13 cellular contexts compared by ENCODE assay signal in genomic region chr17:57461082-57461481, GRCh38.
DNase-seq lines count a peak whose midpoint lies in the region; ATAC-seq and TF ChIP-seq lines count a peak whose summit lies in the region.
"Had no signal": no experiment of that assay in that cellular context is flagged by ENCODE, and none has a peak within 500 bp of the region (broad histone marks: within the 10 kb centered on the region; RNA-seq: fewer than 3 reads in every experiment).

No MANE protein-coding gene starts in this region.

- peaks cover 54% of the 10 kb centered on the region for H3K4me1 Mint-ChIP-seq in central memory CD8-positive, alpha-beta T cell
- peaks cover 29% of the 10 kb centered on the region for H3K4me1 Mint-ChIP-seq in chondrocyte (ENCODE audit: low read depth)
- H3K4me1 Mint-ChIP-seq in CD8-positive, alpha-beta T cell (ENCODE audit: low read depth), result peaks cover 53% of the 10 kb centered on the region

- no peaks in the 10 kb centered on the region for H3K9me3 ChIP-seq in OCI-LY3 (ENCODE audit: insufficient read depth, low read length)
- H3K9me3 ChIP-seq in right atrium auricular region, result no peaks in the 10 kb centered on the region
- no peaks in the 10 kb centered on the region for H3K9me3 ChIP-seq in CD8-positive, alpha-beta T cell (ENCODE audit: low read length)

- H3K27me3 ChIP-seq in OCI-LY3 (ENCODE audit: low read depth, low read length) (no peaks in the 10 kb centered on the region), right atrium auricular region (no peaks in the 10 kb centered on the region)
- H3K27me3 ChIP-seq in CD8-positive, alpha-beta T cell (ENCODE audit: insufficient read depth, low read length), result no peaks in the 10 kb centered on the region

- no peaks in the 10 kb centered on the region for H3K27me3 Mint-ChIP-seq in central memory CD8-positive, alpha-beta T cell
- no peaks in the 10 kb centered on the region for H3K27me3 Mint-ChIP-seq in chondrocyte (ENCODE audit: low read depth)
- no peaks in the 10 kb centered on the region for H3K27me3 Mint-ChIP-seq in CD8-positive, alpha-beta T cell (ENCODE audit: low read depth)

- H3K4me2 ChIP-seq in OCI-LY3 (ENCODE audit: low read length), result peak overlapping the region; percentile 39

- POLR2A ChIA-PET in CD8-positive, alpha-beta T cell (lab: Charles Lee), result no interaction called here

- ATAC-seq in central memory CD8-positive, alpha-beta T cell (replicated peaks; ENCODE audit: extremely low read depth, poor library complexity, severe bottlenecking), result no peak
- no peak for ATAC-seq in CD8-positive, alpha-beta T cell

- no peaks in the 10 kb centered on the region for H3K36me3 Mint-ChIP-seq in central memory CD8-positive, alpha-beta T cell (ENCODE audit: insufficient read depth)
- no peaks in the 10 kb centered on the region for H3K36me3 Mint-ChIP-seq in chondrocyte (ENCODE audit: low read depth)
- no peaks in the 10 kb centered on the region for H3K36me3 Mint-ChIP-seq in CD8-positive, alpha-beta T cell

- H3K4me3 ChIP-seq in OCI-LY3 (ENCODE audit: low read length) (no peak overlapping the region), right atrium auricular region (no peak overlapping the region)
- no peak overlapping the region for H3K4me3 ChIP-seq in CD8-positive, alpha-beta T cell (ENCODE audit: low read depth, low read length)
- H3K4me3 ChIP-seq: coronary artery, lung had no signal

- peak overlapping the region; percentile 75 for H3K27ac Mint-ChIP-seq in central memory CD8-positive, alpha-beta T cell (ENCODE audit: low read depth)
- H3K27ac Mint-ChIP-seq in chondrocyte (ENCODE audit: unreplicated experiment), result no peak overlapping the region
- no peak overlapping the region for H3K27ac Mint-ChIP-seq in CD8-positive, alpha-beta T cell

- peaks cover 66% of the 10 kb centered on the region for H3K4me1 ChIP-seq in OCI-LY3 (ENCODE audit: low read length)
- H3K4me1 ChIP-seq in right atrium auricular region, result peaks cover 0 to 49% of the 10 kb centered on the region in 2 donors
- no peaks in the 10 kb centered on the region for H3K4me1 ChIP-seq in CD8-positive, alpha-beta T cell (ENCODE audit: insufficient read depth, low read length)

- TF ChIP-seq CTCF in OCI-LY3 (IDR thresholded peaks at IDR 0.05; ENCODE audit: low read depth, low read length) (no peak), chondrocyte (IDR thresholded peaks at IDR 0.05) (no peak), right atrium auricular region (IDR thresholded peaks at IDR 0.05) (no peak)
- TF ChIP-seq CTCF in CD8-positive, alpha-beta T cell (IDR thresholded peaks at IDR 0.05), result no peak

- H3K27ac ChIP-seq in OCI-LY3 (ENCODE audit: low read length) (no peak overlapping the region), right atrium auricular region (no peak overlapping the region)
- H3K27ac ChIP-seq in CD8-positive, alpha-beta T cell (ENCODE audit: low read depth, low read length), result no peak overlapping the region
- H3K27ac ChIP-seq: coronary artery had no signal

- intact Hi-C loops in CD8-positive, alpha-beta T cell (cut with DNase I, micrococcal nuclease), result no loop called here

- peaks cover 3% of the 10 kb centered on the region for H3K36me3 ChIP-seq in OCI-LY3 (replicated peaks; ENCODE audit: low read depth, low read length)
- no peaks in the 10 kb centered on the region for H3K36me3 ChIP-seq in right atrium auricular region
- no peaks in the 10 kb centered on the region for H3K36me3 ChIP-seq in CD8-positive, alpha-beta T cell (ENCODE audit: insufficient read depth, low read length)

- no peaks in the 10 kb centered on the region for H4K20me1 ChIP-seq in OCI-LY3 (ENCODE audit: insufficient read depth, low read length)

- H3K4me3 Mint-ChIP-seq in central memory CD8-positive, alpha-beta T cell, result no peak overlapping the region
- H3K4me3 Mint-ChIP-seq in chondrocyte (ENCODE audit: unreplicated experiment), result no peak overlapping the region
- H3K4me3 Mint-ChIP-seq in CD8-positive, alpha-beta T cell, result no peak overlapping the region

- CTCF ChIA-PET in CD8-positive, alpha-beta T cell (lab: Charles Lee), result interaction anchor here (0.6 to 1.7 kb wide), 2 partner anchors 218 to 348 kb away, joined by 3 to 4 read pairs; no protein-coding TSS in a partner anchor

- H3K9me3 Mint-ChIP-seq in central memory CD8-positive, alpha-beta T cell, result no peaks in the 10 kb centered on the region
- H3K9me3 Mint-ChIP-seq in chondrocyte (ENCODE audit: low read depth), result no peaks in the 10 kb centered on the region
- H3K9me3 Mint-ChIP-seq in CD8-positive, alpha-beta T cell, result no peaks in the 10 kb centered on the region

- DNase-seq in stimulated activated naive CD4-positive, alpha-beta T cell treated with Interleukin-2 at 50 U/mL for 16 hours (lab: John Stamatoyannopoulos, UW), result peak; percentile 23
- no peak for DNase-seq in stimulated activated naive CD4-positive, alpha-beta T cell (lab: John Stamatoyannopoulos, UW)
- DNase-seq in central memory CD8-positive, alpha-beta T cell (ENCODE audit: low spot score in 2 of 2), result no peak
- DNase-seq in chondrocyte (ENCODE audit: low spot score) (no peak), right atrium auricular region (ENCODE audit: low spot score) (no peak), dedifferentiated amniotic fluid mesenchymal stem cell (ENCODE audit: extremely low spot score) (no peak)
- no peak for DNase-seq in CD8-positive, alpha-beta T cell
- DNase-seq: NCI-H2171, retina, SHP77 had no signal

- H3K9ac ChIP-seq in OCI-LY3 (ENCODE audit: low read length), result no peak overlapping the region

- H2AFZ ChIP-seq in OCI-LY3 (ENCODE audit: low read depth, low read length), result no peak overlapping the region

- H3K79me2 ChIP-seq in OCI-LY3 (ENCODE audit: low read length), result peaks cover 48% of the 10 kb centered on the region
